Comparison of ENCODE assay signal across 8 cellular contexts in genomic region chr1:156055343-156055645, GRCh38. TPM values are rescaled to one million over a fixed set of nuclear protein-coding genes. Genes with fewer than 3 reads are reported as not detected.
DNase-seq lines count a peak whose midpoint lies in the region; ATAC-seq and TF ChIP-seq lines count a peak whose summit lies in the region.

No MANE protein-coding gene starts in this region.

- no peaks in the 10 kb centered on the region for H3K9me3 ChIP-seq in HUES64 (ENCODE audit: insufficient read depth, low read depth, low read length)
- no peaks in the 10 kb centered on the region for H3K9me3 ChIP-seq in muscle layer of colon (ENCODE audit: low read length)

- H3K4me1 ChIP-seq in HUES64 (ENCODE audit: insufficient read depth, low read length) (peaks cover 4% of the 10 kb centered on the region; the same call in 1 of the 2 replicates), muscle layer of colon (ENCODE audit: insufficient read depth, low read length) (peaks cover 15% of the 10 kb centered on the region)

- H3K27me3 ChIP-seq in HUES64 (ENCODE audit: insufficient read depth, low read length) (no peaks in the 10 kb centered on the region), muscle layer of colon (ENCODE audit: control insufficient read depth in 1 of 2, insufficient read depth in 2 of 2, low read length in 2 of 2) (no peaks in the 10 kb centered on the region)

- H3K4me3 ChIP-seq in HUES64 (ENCODE audit: low read length) (peak overlapping the region; percentile 93), muscle layer of colon (ENCODE audit: low read depth in 1 of 2, low read length in 2 of 2) (peak overlapping the region; percentile 63 to 91)

- H3K36me3 ChIP-seq in HUES64 (ENCODE audit: insufficient read depth, low read length) (peaks cover 22% of the 10 kb centered on the region), muscle layer of colon (ENCODE audit: insufficient read depth, low read length) (peaks cover 11% of the 10 kb centered on the region)

- WGBS in HUES64: 4% methylated on average over 7 of the region's 7 CpGs

- ATAC-seq in GM18520 (IDR thresholded peaks at IDR 0.05; ENCODE audit: unreplicated experiment): no peak

- peak overlapping the region; percentile 100 for H3K27ac ChIP-seq in 22Rv1
- no peak overlapping the region for H3K27ac ChIP-seq in HUES64 (ENCODE audit: low read depth, low read length)
- H3K27ac ChIP-seq in caudate nucleus (ENCODE audit: low read depth, low read length): peak overlapping the region; percentile 92
- H3K27ac ChIP-seq in muscle layer of colon (ENCODE audit: low read depth, low read length): peak overlapping the region; percentile 99

- peak overlapping the region; percentile 73 for H3K9ac ChIP-seq in HUES64 (ENCODE audit: low read depth, low read length)
- H3K9ac ChIP-seq in muscle layer of colon (ENCODE audit: low read length): peak overlapping the region; percentile 72

- DNase-seq in caudate nucleus (lab: John Stamatoyannopoulos, UW) (peak in 1 of 61 donors; percentile 55), mucosa of gallbladder (ENCODE audit: low spot score) (no peak), pons (ENCODE audit: low spot score) (no peak), NCI-H1092 treated with DMSO at 0.1 percent for 48 hours (lab: John Stamatoyannopoulos, UW) (no peak)

- no peak for TF ChIP-seq CTCF in 22Rv1 (IDR thresholded peaks at IDR 0.05)

RNA-seq across cellular contexts. Expression of gene LAMTOR2, which starts 0.7 kb away (rescaled TPM):
- polyA plus RNA-seq in HUES64 (2013, experiment 1 of 2): 66.4 TPM
- polyA plus RNA-seq in HUES64 (2013, experiment 2 of 2): 72.2 TPM
- 77.0 TPM for total RNA-seq in mucosa of gallbladder

RNA-seq across cellular contexts. Expression of gene UBQLN4, which starts 1.7 kb away (rescaled TPM):
- 41.6 TPM for polyA plus RNA-seq in HUES64 (2013, experiment 1 of 2)
- polyA plus RNA-seq in HUES64 (2013, experiment 2 of 2): 41.3 TPM
- 34.1 TPM for total RNA-seq in mucosa of gallbladder

RNA-seq across cellular contexts. Expression of gene RAB25, which starts 5.7 kb away (rescaled TPM):
- 17.1 TPM for polyA plus RNA-seq in HUES64 (2013, experiment 1 of 2)
- polyA plus RNA-seq in HUES64 (2013, experiment 2 of 2): 21.3 TPM
- total RNA-seq in mucosa of gallbladder: 103 TPM

RNA-seq across cellular contexts. Expression of gene MEX3A, which starts 27.0 kb away (rescaled TPM):
- 41.6 TPM for polyA plus RNA-seq in HUES64 (2013, experiment 1 of 2)
- 47.7 TPM for polyA plus RNA-seq in HUES64 (2013, experiment 2 of 2)
- total RNA-seq in mucosa of gallbladder: 1.4 TPM

RNA-seq across cellular contexts. Expression of gene SSR2, which starts 34.5 kb away (rescaled TPM):
- polyA plus RNA-seq in HUES64 (2013, experiment 1 of 2): 191 TPM
- 190 TPM for polyA plus RNA-seq in HUES64 (2013, experiment 2 of 2)
- 217 TPM for total RNA-seq in mucosa of gallbladder
